ENCODE assay signal across 9 cellular contexts in genomic region chr12:64675795-64676194, GRCh38.
DNase-seq lines count a peak whose midpoint lies in the region; ATAC-seq and TF ChIP-seq lines count a peak whose summit lies in the region.
"Had no signal": no experiment of that assay in that cellular context is flagged by ENCODE, and none has a peak within 500 bp of the region (broad histone marks: within the 10 kb centered on the region; RNA-seq: fewer than 3 reads in every experiment).

No MANE protein-coding gene starts in this region.

- peaks cover 2% of the 10 kb centered on the region for H3K36me3 Mint-ChIP-seq in activated CD4-positive, alpha-beta T cell treated with anti-CD3 and anti-CD28 coated beads for 36 hours (ENCODE audit: low read depth)
- H3K36me3 Mint-ChIP-seq in activated CD8-positive, alpha-beta T cell treated with anti-CD3 and anti-CD28 coated beads, Interleukin-2, amount 10 ng/mL, durations not matched to agents 7 days and 5 days (ENCODE audit: low read depth): peaks cover 27% of the 10 kb centered on the region

- POLR2A ChIA-PET in activated CD4-positive, alpha-beta T cell treated with anti-CD3 and anti-CD28 coated beads for 36 hours (lab: Charles Lee): interaction anchor here (0.7 kb wide), 1 partner anchor 16 kb away, joined by 3 read pairs; no protein-coding TSS in a partner anchor
- POLR2A ChIA-PET in activated CD8-positive, alpha-beta T cell treated with anti-CD3 and anti-CD28 coated beads, Interleukin-2, amount 10 ng/mL, durations not matched to agents 7 days and 5 days (lab: Charles Lee): no interaction called here
- POLR2A ChIA-PET in HEK293T (lab: Yijun Ruan, JAX): interaction anchor here (0.6 kb wide), 1 partner anchor 34 kb away, joined by 4 read pairs; no protein-coding TSS in a partner anchor

- H3K27ac ChIP-seq in heart left ventricle (peak overlapping the region; percentile 64 to 89 (median 82)), thymus (ENCODE audit: low read depth) (peak overlapping the region; percentile 27)
- H3K27ac ChIP-seq: KMS-11 had no signal

- H3K9me3 ChIP-seq in heart left ventricle (no peaks in the 10 kb centered on the region), thymus (ENCODE audit: control insufficient read depth) (no peaks in the 10 kb centered on the region)

- H3K4me1 ChIP-seq in heart left ventricle (peaks cover 15 to 100% (median 81%) of the 10 kb centered on the region in 12 donors), thymus (ENCODE audit: control insufficient read depth, insufficient read depth, low read length) (peaks cover 49% of the 10 kb centered on the region)

- H3K9me3 Mint-ChIP-seq in activated CD4-positive, alpha-beta T cell treated with anti-CD3 and anti-CD28 coated beads for 36 hours (ENCODE audit: low read depth): no peaks in the 10 kb centered on the region
- H3K9me3 Mint-ChIP-seq in activated CD8-positive, alpha-beta T cell treated with anti-CD3 and anti-CD28 coated beads, Interleukin-2, amount 10 ng/mL, durations not matched to agents 7 days and 5 days (ENCODE audit: insufficient read depth): no peaks in the 10 kb centered on the region

- no peaks in the 10 kb centered on the region for H3K27me3 ChIP-seq in heart left ventricle
- no peaks in the 10 kb centered on the region for H3K27me3 ChIP-seq in thymus (ENCODE audit: control insufficient read depth, insufficient read depth)

- TF ChIP-seq POLR2A in heart left ventricle (IDR thresholded peaks at IDR 0.05): no peak

- TF ChIP-seq CTCF in heart left ventricle (IDR thresholded peaks at IDR 0.05): no peak

- CTCF ChIA-PET in activated CD4-positive, alpha-beta T cell treated with anti-CD3 and anti-CD28 coated beads for 36 hours (lab: Charles Lee): interaction anchor here (0.7 to 1.2 kb wide), 4 partner anchors 8 to 312 kb away, joined by 3 to 4 read pairs (median 4); no protein-coding TSS in a partner anchor
- CTCF ChIA-PET in activated CD8-positive, alpha-beta T cell treated with anti-CD3 and anti-CD28 coated beads, Interleukin-2, amount 10 ng/mL, durations not matched to agents 7 days and 5 days (lab: Charles Lee): interaction anchor here (1.5 to 15.4 kb wide), 3 partner anchors 7 to 20 kb away, joined by 3 to 112 read pairs (median 54); no protein-coding TSS in a partner anchor
- CTCF ChIA-PET in HEK293T (lab: Yijun Ruan, JAX): interaction anchor here (0.7 kb wide), 1 partner anchor 63 kb away, joined by 3 read pairs; no protein-coding TSS in a partner anchor

- no peak overlapping the region for H3K4me3 ChIP-seq in heart left ventricle
- no peak overlapping the region for H3K4me3 ChIP-seq in thymus (ENCODE audit: low read length)

- ATAC-seq in activated CD4-positive, alpha-beta T cell treated with anti-CD3 and anti-CD28 coated beads for 36 hours: no peak
- ATAC-seq in activated CD8-positive, alpha-beta T cell treated with anti-CD3 and anti-CD28 coated beads, Interleukin-2, amount 10 ng/mL, durations not matched to agents 7 days and 5 days: no peak
- ATAC-seq in heart left ventricle: peak; percentile 76 to 87 (median 80)

- 23 to 43% (median 32%) methylated on average over 3 of the region's 3 CpGs for WGBS in heart left ventricle, 4 donors
- 86% methylated on average over 3 of the region's 3 CpGs for WGBS in thymus

- DNase-seq in activated CD4-positive, alpha-beta T cell treated with anti-CD3 and anti-CD28 coated beads for 36 hours: peak; percentile 41
- no peak for DNase-seq in activated CD4-positive, alpha-beta T cell treated with anti-CD3 and anti-CD28 coated beads for 4 hours
- DNase-seq in activated CD8-positive, alpha-beta T cell treated with anti-CD3 and anti-CD28 coated beads, Interleukin-2, amount 10 ng/mL, durations not matched to agents 7 days and 5 days: no peak
- DNase-seq in heart left ventricle (peak in 4 of 5 donors; percentile 58 to 82 (median 70)), HEK293T (ENCODE audit: extremely low spot score) (no peak), midbrain (lab: John Stamatoyannopoulos, UW) (no peak), posterior cingulate gyrus (no peak)

- no peak overlapping the region for H3K4me3 Mint-ChIP-seq in activated CD4-positive, alpha-beta T cell treated with anti-CD3 and anti-CD28 coated beads for 36 hours
- peak overlapping the region; percentile 38 for H3K4me3 Mint-ChIP-seq in activated CD8-positive, alpha-beta T cell treated with anti-CD3 and anti-CD28 coated beads, Interleukin-2, amount 10 ng/mL, durations not matched to agents 7 days and 5 days

- H3K36me3 ChIP-seq in heart left ventricle: no peaks in the 10 kb centered on the region
- no peaks in the 10 kb centered on the region for H3K36me3 ChIP-seq in thymus (ENCODE audit: control insufficient read depth, insufficient read depth)

- peak overlapping the region; percentile 83 for H3K27ac Mint-ChIP-seq in activated CD4-positive, alpha-beta T cell treated with anti-CD3 and anti-CD28 coated beads for 36 hours
- H3K27ac Mint-ChIP-seq in activated CD8-positive, alpha-beta T cell treated with anti-CD3 and anti-CD28 coated beads, Interleukin-2, amount 10 ng/mL, durations not matched to agents 7 days and 5 days: peak overlapping the region; percentile 81

- no peaks in the 10 kb centered on the region for H3K27me3 Mint-ChIP-seq in activated CD4-positive, alpha-beta T cell treated with anti-CD3 and anti-CD28 coated beads for 36 hours
- no peaks in the 10 kb centered on the region for H3K27me3 Mint-ChIP-seq in activated CD8-positive, alpha-beta T cell treated with anti-CD3 and anti-CD28 coated beads, Interleukin-2, amount 10 ng/mL, durations not matched to agents 7 days and 5 days (ENCODE audit: low read depth)

- intact Hi-C loops in activated CD4-positive, alpha-beta T cell treated with anti-CD3 and anti-CD28 coated beads for 36 hours (cut with DNase I, micrococcal nuclease): loop anchor here in 1 of 2 experiments (10.0 kb wide), 1 partner anchor 1629 kb away; the partner anchor contains the start of gene HELB
- intact Hi-C loops in heart left ventricle (cut with DNase I) (loop anchor here in 3 of 10 donors (5.0 kb wide), 1 partner anchor 63 kb away; the partner anchor contains the start of gene RASSF3 (in 3 of the 3)), posterior cingulate gyrus (cut with DNase I) (no loop called here)

- peaks cover 94% of the 10 kb centered on the region for H3K4me1 Mint-ChIP-seq in activated CD4-positive, alpha-beta T cell treated with anti-CD3 and anti-CD28 coated beads for 36 hours
- peaks cover 90% of the 10 kb centered on the region for H3K4me1 Mint-ChIP-seq in activated CD8-positive, alpha-beta T cell treated with anti-CD3 and anti-CD28 coated beads, Interleukin-2, amount 10 ng/mL, durations not matched to agents 7 days and 5 days (ENCODE audit: low read depth)

TF ChIP-seq in HEK293T, 16 proteins besides CTCF, POLR2A, EP300 and RAD21:
- TF ChIP-seq L3MBTL2 (conservative IDR thresholded peaks at IDR 0.05): no peak
- no peak for TF ChIP-seq NFRKB (IDR thresholded peaks at IDR 0.05)
- no peak for TF ChIP-seq FOXA1 (IDR thresholded peaks at IDR 0.05)
- no peak for TF ChIP-seq ARNT (IDR thresholded peaks at IDR 0.05)
- TF ChIP-seq TARDBP (IDR thresholded peaks at IDR 0.05): no peak
- no peak for TF ChIP-seq FOXK2 (IDR thresholded peaks at IDR 0.05)
- TF ChIP-seq LEF1 (IDR thresholded peaks at IDR 0.05; ENCODE audit: borderline replicate concordance): no peak
- TF ChIP-seq FOXM1 (IDR thresholded peaks at IDR 0.05; ENCODE audit: borderline replicate concordance): no peak
- no peak for TF ChIP-seq ELF4 (IDR thresholded peaks at IDR 0.05)

Comparison
In these comparisons a context has a peak if more than half of its experiments do, and no peak if none do; other contexts are left out.
1. DNase-seq: peak in activated CD4-positive, alpha-beta T cell treated with anti-CD3 and anti-CD28 coated beads for 36 hours (single experiment) and heart left ventricle (4 of 5); none in activated CD4-positive, alpha-beta T cell treated with anti-CD3 and anti-CD28 coated beads for 4 hours (0 of 2), activated CD8-positive, alpha-beta T cell treated with anti-CD3 and anti-CD28 coated beads, Interleukin-2, amount 10 ng/mL, durations not matched to agents 7 days and 5 days (single experiment), HEK293T (single experiment), midbrain (single experiment) and posterior cingulate gyrus (0 of 10).
2. ATAC-seq: peak in heart left ventricle (4 of 4); none in activated CD4-positive, alpha-beta T cell treated with anti-CD3 and anti-CD28 coated beads for 36 hours (single experiment) and activated CD8-positive, alpha-beta T cell treated with anti-CD3 and anti-CD28 coated beads, Interleukin-2, amount 10 ng/mL, durations not matched to agents 7 days and 5 days (single experiment).